8 cellular contexts compared by ENCODE assay signal in the genomic region with DNA sequence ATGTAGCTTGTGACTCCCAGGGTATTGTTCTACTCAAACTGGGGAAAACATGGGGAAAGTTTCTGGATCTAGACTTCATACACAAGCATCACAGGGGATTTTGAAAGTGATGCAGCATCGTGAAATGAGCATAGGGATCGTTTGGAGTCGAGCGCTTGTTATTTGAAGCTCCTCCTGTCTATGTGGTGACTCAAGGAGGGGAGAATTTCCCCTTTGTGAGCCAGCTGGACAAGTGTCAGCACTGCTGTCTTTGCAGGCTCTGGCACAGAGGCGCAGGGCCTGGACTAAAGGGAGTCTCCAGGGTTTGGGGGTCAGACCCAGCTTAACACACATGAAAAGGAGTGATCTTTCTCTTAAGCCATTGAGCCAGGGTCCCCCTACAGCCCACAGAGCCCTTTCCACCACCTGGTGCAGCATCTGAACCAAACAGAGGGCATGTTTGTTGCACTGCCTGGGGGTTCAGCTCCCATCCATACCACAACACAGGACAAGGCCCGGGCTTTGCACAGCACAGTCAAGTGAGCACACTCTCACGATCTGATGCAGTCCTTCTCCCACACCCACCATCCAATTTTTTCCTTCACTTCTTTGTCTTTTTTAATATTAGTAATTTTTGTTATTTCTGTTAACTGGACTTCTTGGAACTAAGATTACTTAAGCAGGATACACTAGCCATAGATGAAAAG. TPM values are rescaled to one million over a fixed set of nuclear protein-coding genes. Genes with fewer than 3 reads are reported as not detected.
DNase-seq lines count a peak whose midpoint lies in the region; ATAC-seq lines count a peak whose summit lies in the region.

No MANE protein-coding gene starts in this region.

- intact Hi-C loops in left ventricle myocardium superior (cut with micrococcal nuclease): no loop called here

- H3K4me1 Mint-ChIP-seq in stimulated activated naive CD8-positive, alpha-beta T cell treated with anti-CD3 and anti-CD28 coated beads, Interleukin-15, Interleukin-2, amounts not matched to agents 100 ng/mL and 50 ng/mL, for 24 hours (ENCODE audit: low read depth): peaks cover 94% of the 10 kb centered on the region

- peak; percentile 81 for DNase-seq in HT1080 (ENCODE audit: low read depth)
- peak; percentile 40 for DNase-seq in amniotic epithelial cell (ENCODE audit: low read depth)
- peak; percentile 80 for DNase-seq in left ventricle myocardium superior
- no peak for DNase-seq in retina
- no peak for DNase-seq in NCI-H345 treated with DMSO at 0.1 percent for 48 hours (lab: John Stamatoyannopoulos, UW; ENCODE audit: unreplicated experiment)

- ATAC-seq in left ventricle myocardium superior (peak; percentile 85), GM19328 (IDR thresholded peaks at IDR 0.05; ENCODE audit: unreplicated experiment) (no peak), GM21619 (IDR thresholded peaks at IDR 0.05; ENCODE audit: unreplicated experiment) (no peak)

- H3K27me3 Mint-ChIP-seq in stimulated activated naive CD8-positive, alpha-beta T cell treated with anti-CD3 and anti-CD28 coated beads, Interleukin-15, Interleukin-2, amounts not matched to agents 100 ng/mL and 50 ng/mL, for 24 hours: no peaks in the 10 kb centered on the region

- H3K27ac Mint-ChIP-seq in stimulated activated naive CD8-positive, alpha-beta T cell treated with anti-CD3 and anti-CD28 coated beads, Interleukin-15, Interleukin-2, amounts not matched to agents 100 ng/mL and 50 ng/mL, for 24 hours: peak overlapping the region; percentile 24

- no peaks in the 10 kb centered on the region for H3K9me3 Mint-ChIP-seq in stimulated activated naive CD8-positive, alpha-beta T cell treated with anti-CD3 and anti-CD28 coated beads, Interleukin-15, Interleukin-2, amounts not matched to agents 100 ng/mL and 50 ng/mL, for 24 hours

- H3K36me3 Mint-ChIP-seq in stimulated activated naive CD8-positive, alpha-beta T cell treated with anti-CD3 and anti-CD28 coated beads, Interleukin-15, Interleukin-2, amounts not matched to agents 100 ng/mL and 50 ng/mL, for 24 hours (ENCODE audit: low read depth): peaks cover 22% of the 10 kb centered on the region

- H3K4me3 Mint-ChIP-seq in stimulated activated naive CD8-positive, alpha-beta T cell treated with anti-CD3 and anti-CD28 coated beads, Interleukin-15, Interleukin-2, amounts not matched to agents 100 ng/mL and 50 ng/mL, for 24 hours: peak overlapping the region; percentile 8

RNA-seq across cellular contexts. Expression of gene IRF1, which starts 50.9 kb away (rescaled TPM):
- 6.3 and 13.6 TPM in 2 replicates for total RNA-seq in HT1080 (2014; rRNA removed; shearing (Covaris generic))
- polyA plus RNA-seq in HT1080 (2015; cell fraction: cytosol; rRNA removed): 15.1 and 18.1 TPM in 2 replicates
- 32.5 and 34.2 TPM in 2 replicates for polyA plus RNA-seq in HT1080 (2015; cell fraction: nucleus; rRNA removed)
- 12.6 TPM for total RNA-seq in left ventricle myocardium superior

Comparison
In these comparisons a context has a peak if more than half of its experiments do, and no peak if none do; other contexts are left out.
1. DNase-seq: peak in HT1080 (single experiment), amniotic epithelial cell (single experiment) and left ventricle myocardium superior (single experiment); none in retina (single experiment) and NCI-H345 treated with DMSO at 0.1 percent for 48 hours (single experiment).